Comparison of ENCODE assay signal across 8 cellular contexts in the genomic region with DNA sequence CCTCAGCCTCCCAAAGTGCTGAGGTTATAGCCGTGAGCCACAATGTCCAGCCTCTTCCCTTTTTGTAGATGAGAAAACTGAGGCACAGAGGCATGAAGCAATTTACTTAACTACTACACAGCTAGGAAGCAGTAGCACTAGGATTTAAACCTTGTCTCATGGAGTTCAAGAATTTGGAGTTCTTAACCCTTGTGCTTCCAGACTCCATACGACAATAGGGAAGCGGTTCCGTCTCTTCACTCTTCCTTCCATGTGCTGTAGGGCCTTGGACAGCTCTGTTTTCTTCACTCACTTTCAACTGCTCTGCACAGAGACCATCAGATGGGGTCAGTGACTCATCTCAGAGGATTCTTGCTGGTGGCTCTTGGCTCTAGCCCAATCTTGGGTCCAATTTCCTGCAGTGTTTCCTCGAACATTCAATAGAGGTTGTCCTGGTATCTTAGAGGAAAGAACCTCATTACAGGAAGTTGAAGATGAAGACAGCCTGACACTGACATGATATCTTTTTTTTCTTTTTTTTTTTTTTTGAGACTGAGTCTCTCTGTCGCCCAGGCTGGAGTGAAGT. TPM values are rescaled to one million over a fixed set of nuclear protein-coding genes. Genes with fewer than 3 reads are reported as not detected.
A peak's percentile ranks its signal among the peaks of the same experiment; 100 is the strongest.
DNase-seq lines count a peak whose midpoint lies in the region; ATAC-seq and TF ChIP-seq lines count a peak whose summit lies in the region.

No MANE protein-coding gene starts in this region.

- no peaks in the 10 kb centered on the region for H3K4me1 ChIP-seq in gastroesophageal sphincter

- no peaks in the 10 kb centered on the region for H3K9me3 Mint-ChIP-seq in activated CD8-positive, alpha-beta T cell treated with anti-CD3 and anti-CD28 coated beads, Interleukin-2, amount 10 ng/mL, durations not matched to agents 7 days and 5 days (ENCODE audit: insufficient read depth)

- CTCF ChIA-PET in activated CD8-positive, alpha-beta T cell treated with anti-CD3 and anti-CD28 coated beads, Interleukin-2, amount 10 ng/mL, durations not matched to agents 7 days and 5 days (lab: Charles Lee), result interaction anchor here (1.3 to 1.8 kb wide), 5 partner anchors 12 to 107 kb away, joined by 3 to 5 read pairs (median 4); a partner anchor contains a TSS

- WGBS in gastroesophageal sphincter (ENCODE audit: low coverage in 1 of 2), 2 donors, result 23 to 55% methylated on average over 4 to 5 of the region's 6 CpGs

- POLR2A ChIA-PET in activated CD8-positive, alpha-beta T cell treated with anti-CD3 and anti-CD28 coated beads, Interleukin-2, amount 10 ng/mL, durations not matched to agents 7 days and 5 days (lab: Charles Lee), result interaction anchor here (0.6 to 1.3 kb wide), 4 partner anchors 9 to 54 kb away, joined by 3 to 6 read pairs (median 6); no protein-coding TSS in a partner anchor

- TF ChIP-seq CTCF in AG09319 (IDR thresholded peaks at IDR 0.05; ENCODE audit: low read depth, low read length), result no peak
- no peak for TF ChIP-seq CTCF in gastroesophageal sphincter (IDR thresholded peaks at IDR 0.05)

- no peak overlapping the region for H3K27ac ChIP-seq in gastroesophageal sphincter

- DNase-seq in AG09319 (ENCODE audit: extremely low read depth, low read depth), result peak; percentile 8
- peak; percentile 57 for DNase-seq in HK-2 (ENCODE audit: unreplicated experiment)
- peak; percentile 36 for DNase-seq in activated CD8-positive, alpha-beta T cell treated with anti-CD3 and anti-CD28 coated beads, Interleukin-2, amount 10 ng/mL, durations not matched to agents 7 days and 5 days
- DNase-seq in inferior parietal cortex (ENCODE audit: extremely low spot score), result peak; percentile 16
- DNase-seq in NK-92 treated with Interleukin-12 subunit alpha and Interleukin-12 subunit beta, amount 100 ng/mL, for 24 hours (lab: John Stamatoyannopoulos, UW), result no peak
- no peak for DNase-seq in COR-L47 (lab: John Stamatoyannopoulos, UW)
- no peak for DNase-seq in putamen (ENCODE audit: low spot score)

- TF ChIP-seq EP300 in gastroesophageal sphincter (IDR thresholded peaks at IDR 0.05), result no peak

- TF ChIP-seq POLR2A in gastroesophageal sphincter (IDR thresholded peaks at IDR 0.05), result no peak

- no peak overlapping the region for H3K4me3 Mint-ChIP-seq in activated CD8-positive, alpha-beta T cell treated with anti-CD3 and anti-CD28 coated beads, Interleukin-2, amount 10 ng/mL, durations not matched to agents 7 days and 5 days

- no peak overlapping the region for H3K4me3 ChIP-seq in gastroesophageal sphincter

- no peaks in the 10 kb centered on the region for H3K9me3 ChIP-seq in gastroesophageal sphincter

- peaks cover 52% of the 10 kb centered on the region for H3K4me1 Mint-ChIP-seq in activated CD8-positive, alpha-beta T cell treated with anti-CD3 and anti-CD28 coated beads, Interleukin-2, amount 10 ng/mL, durations not matched to agents 7 days and 5 days (ENCODE audit: low read depth)

- peaks cover 42% of the 10 kb centered on the region for H3K27me3 ChIP-seq in gastroesophageal sphincter

- ATAC-seq in activated CD8-positive, alpha-beta T cell treated with anti-CD3 and anti-CD28 coated beads, Interleukin-2, amount 10 ng/mL, durations not matched to agents 7 days and 5 days, result peak; percentile 74
- ATAC-seq in gastroesophageal sphincter, result no peak

- no peaks in the 10 kb centered on the region for H3K36me3 ChIP-seq in gastroesophageal sphincter

- H3K27ac Mint-ChIP-seq in activated CD8-positive, alpha-beta T cell treated with anti-CD3 and anti-CD28 coated beads, Interleukin-2, amount 10 ng/mL, durations not matched to agents 7 days and 5 days, result peak overlapping the region; percentile 76

- no peaks in the 10 kb centered on the region for H3K27me3 Mint-ChIP-seq in activated CD8-positive, alpha-beta T cell treated with anti-CD3 and anti-CD28 coated beads, Interleukin-2, amount 10 ng/mL, durations not matched to agents 7 days and 5 days (ENCODE audit: low read depth)

- H3K36me3 Mint-ChIP-seq in activated CD8-positive, alpha-beta T cell treated with anti-CD3 and anti-CD28 coated beads, Interleukin-2, amount 10 ng/mL, durations not matched to agents 7 days and 5 days (ENCODE audit: low read depth), result peaks cover 70% of the 10 kb centered on the region

RNA-seq across cellular contexts. Expression of a gene that starts 19.3 kb away (rescaled TPM):
- 100 to 1,000 TPM; 458 to 471 TPM for total RNA-seq in activated CD8-positive, alpha-beta T cell treated with anti-CD3 and anti-CD28 coated beads, Interleukin-2, amount 10 ng/mL, durations not matched to agents 7 days and 5 days
- total RNA-seq in gastroesophageal sphincter, result 1 to 10 TPM in 2 of 4 donors, under 1 TPM in 2; 0.30 to 4.2 (median 0.97) TPM

RNA-seq across cellular contexts. Expression of a gene that starts 34.5 kb away (rescaled TPM):
- 1 to 10 TPM; 6.7 to 7.0 TPM for total RNA-seq in activated CD8-positive, alpha-beta T cell treated with anti-CD3 and anti-CD28 coated beads, Interleukin-2, amount 10 ng/mL, durations not matched to agents 7 days and 5 days
- 10 to 100 TPM; 41.3 to 87.8 (median 50.9) TPM for total RNA-seq in gastroesophageal sphincter

RNA-seq across cellular contexts. Expression of a gene that starts 42.8 kb away (rescaled TPM):
- 10 to 100 TPM in 1 of 2 experiments, 1 to 10 TPM in 1; 8.9 to 10.8 TPM for total RNA-seq in activated CD8-positive, alpha-beta T cell treated with anti-CD3 and anti-CD28 coated beads, Interleukin-2, amount 10 ng/mL, durations not matched to agents 7 days and 5 days
- total RNA-seq in gastroesophageal sphincter, result 10 to 100 TPM; 15.3 to 31.6 (median 19.3) TPM

RNA-seq across cellular contexts. Expression of a gene that starts 46.2 kb away (rescaled TPM):
- 10 to 100 TPM; 64.6 to 68.7 TPM for total RNA-seq in activated CD8-positive, alpha-beta T cell treated with anti-CD3 and anti-CD28 coated beads, Interleukin-2, amount 10 ng/mL, durations not matched to agents 7 days and 5 days
- total RNA-seq in gastroesophageal sphincter, result 10 to 100 TPM; 21.6 to 36.1 (median 25.2) TPM

Comparison
In these comparisons a context has a peak if more than half of its experiments do, and no peak if none do; other contexts are left out.
1. DNase-seq: peak in AG09319 (single experiment), HK-2 (single experiment), activated CD8-positive, alpha-beta T cell treated with anti-CD3 and anti-CD28 coated beads, Interleukin-2, amount 10 ng/mL, durations not matched to agents 7 days and 5 days (single experiment) and inferior parietal cortex (single experiment); none in NK-92 treated with Interleukin-12 subunit alpha and Interleukin-12 subunit beta, amount 100 ng/mL, for 24 hours (single experiment), COR-L47 (single experiment) and putamen (single experiment).
2. RNA of a gene that starts 19.3 kb away (total RNA-seq): 458 to 471 TPM in activated CD8-positive, alpha-beta T cell treated with anti-CD3 and anti-CD28 coated beads, Interleukin-2, amount 10 ng/mL, durations not matched to agents 7 days and 5 days; 0.30 to 4.2 TPM in gastroesophageal sphincter; every median in the first group is over 10 times any median in the second.
3. RNA of a gene that starts 34.5 kb away (total RNA-seq): 41.3 to 87.8 TPM in gastroesophageal sphincter; 6.7 to 7.0 TPM in activated CD8-positive, alpha-beta T cell treated with anti-CD3 and anti-CD28 coated beads, Interleukin-2, amount 10 ng/mL, durations not matched to agents 7 days and 5 days; every median in the first group is over 4 times any median in the second.